In genomic region chr6:27471365-27472115, GRCh38 we compare ENCODE assay signal across 8 cellular contexts. TPM values are rescaled to one million over a fixed set of nuclear protein-coding genes. Genes with fewer than 3 reads are reported as not detected.
DNase-seq lines count a peak whose midpoint lies in the region; ATAC-seq, FAIRE-seq and TF ChIP-seq lines count a peak whose summit lies in the region.

No MANE protein-coding gene starts in this region.

- intact Hi-C loops in PC-9 (cut with micrococcal nuclease; ENCODE audit: unreplicated experiment) = loop anchor here (2.0 to 10.0 kb wide), 7 partner anchors 137 to 423 kb away; partner anchors contain the start of gene POM121L2
- intact Hi-C loops in sigmoid colon (cut with DNase I) = loop anchor here (2.0 to 10.0 kb wide), 8 partner anchors 83 to 1317 kb away; partner anchors contain the start of genes HMGN4, ZNF165 and ZNF391

- no peaks in the 10 kb centered on the region for H3K9me2 ChIP-seq in PC-9 (ENCODE audit: insufficient read depth)

- peaks cover 30% of the 10 kb centered on the region for H3K36me3 ChIP-seq in PC-9 (ENCODE audit: low read depth)
- peaks cover 0 to 36% (median 13%) of the 10 kb centered on the region in 4 donors for H3K36me3 ChIP-seq in sigmoid colon

- H4K20me1 ChIP-seq in PC-9 (ENCODE audit: insufficient read depth) = no peaks in the 10 kb centered on the region

- no peak for DNase-seq in PC-9
- DNase-seq in epithelial cell of proximal tubule (ENCODE audit: low read depth) = no peak
- no peak for DNase-seq in sigmoid colon
- no peak for DNase-seq in retina
- DNase-seq in NCI-H1417 treated with DMSO at 0.1 percent for 48 hours (lab: John Stamatoyannopoulos, UW) = no peak
- no peak for DNase-seq in RCC 7860 (ENCODE audit: low spot score)

- BruUV-seq in PC-9 (replicated peaks; lab: Mats Ljungman, UMichigan) = no TSS peak

- TF ChIP-seq CTCF in GM12875 (IDR thresholded peaks at IDR 0.05; ENCODE audit: borderline replicate concordance, insufficient read depth, low read depth, low read length) (no peak), PC-9 (conservative IDR thresholded peaks at IDR 0.05) (no peak), epithelial cell of proximal tubule (conservative IDR thresholded peaks at IDR 0.05; ENCODE audit: low read depth, low read length) (no peak), sigmoid colon (IDR thresholded peaks at IDR 0.05) (no peak)

- no peak for TF ChIP-seq EP300 in sigmoid colon (IDR thresholded peaks at IDR 0.05)

- peak overlapping the region; percentile 47 for H3K4me3 ChIP-seq in GM12875 (ENCODE audit: low read depth, low read length)
- H3K4me3 ChIP-seq in PC-9 = peak overlapping the region; percentile 91
- H3K4me3 ChIP-seq in epithelial cell of proximal tubule (ENCODE audit: low read depth, low read length) = peak overlapping the region; percentile 84
- H3K4me3 ChIP-seq in sigmoid colon = peak overlapping the region in 3 of 4 donors; percentile 84 to 86 (median 84)

- peak overlapping the region; percentile 96 for H2AFZ ChIP-seq in PC-9

- H3K79me2 ChIP-seq in PC-9 (ENCODE audit: low read depth) = peaks cover 11% of the 10 kb centered on the region; the same call in 1 of the 2 replicates

- H3K27ac ChIP-seq in PC-9 = peak overlapping the region; percentile 79; the same call in 1 of the 2 replicates
- peak overlapping the region in 3 of 4 donors; percentile 89 to 92 (median 90) for H3K27ac ChIP-seq in sigmoid colon

- 26 to 50% methylated on average over 6 of the region's 6 CpGs for WGBS in sigmoid colon, 2 donors

- H3K4me2 ChIP-seq in PC-9 = peak overlapping the region; percentile 97

- peaks cover 11% of the 10 kb centered on the region; the same call in 1 of the 2 replicates for H3K4me1 ChIP-seq in PC-9 (replicated peaks; ENCODE audit: insufficient read depth)
- peaks cover 0 to 21% (median 17%) of the 10 kb centered on the region in 4 donors for H3K4me1 ChIP-seq in sigmoid colon

- peaks cover 18% of the 10 kb centered on the region; the same call in 1 of the 2 replicates for H3F3A ChIP-seq in PC-9 (ENCODE audit: insufficient read depth, low read depth)

- no peak for TF ChIP-seq POLR2A in sigmoid colon (IDR thresholded peaks at IDR 0.05)

- CTCF ChIA-PET in PC-9 (lab: Charles Lee) = interaction anchor here (0.5 kb wide), 1 partner anchor 61 kb away, joined by 3 read pairs; no protein-coding TSS in a partner anchor

- H3K9me3 ChIP-seq in PC-9 (ENCODE audit: insufficient read depth, low read depth) (peaks cover 13% of the 10 kb centered on the region), sigmoid colon (no peaks in the 10 kb centered on the region)

- no peak for ATAC-seq in GM21381 (IDR thresholded peaks at IDR 0.05; ENCODE audit: unreplicated experiment)

- H3K27me3 ChIP-seq in PC-9 (ENCODE audit: insufficient read depth, low read depth) (no peaks in the 10 kb centered on the region), sigmoid colon (no peaks in the 10 kb centered on the region)

- POLR2A ChIA-PET in PC-9 (lab: Charles Lee; ENCODE audit: unreplicated experiment) = no interaction called here

- FAIRE-seq in RCC 7860 (lab: Jason Lieb, UNC) = no peak

RNA-seq across cellular contexts. Expression of gene ZNF184, which starts 1.4 kb away (rescaled TPM):
- total RNA-seq in PC-9 (2021) (7.0 and 8.8 TPM in 2 replicates), epithelial cell of proximal tubule (3.7 and 5.7 TPM in 2 replicates), sigmoid colon (1 to 10 TPM; 4.3 to 8.6 (median 7.3) TPM)
- 1 to 10 TPM; 2.1 to 3.1 (median 3.0) TPM for polyA plus RNA-seq in sigmoid colon
